16 cellular contexts compared by ENCODE assay signal in the genomic region with DNA sequence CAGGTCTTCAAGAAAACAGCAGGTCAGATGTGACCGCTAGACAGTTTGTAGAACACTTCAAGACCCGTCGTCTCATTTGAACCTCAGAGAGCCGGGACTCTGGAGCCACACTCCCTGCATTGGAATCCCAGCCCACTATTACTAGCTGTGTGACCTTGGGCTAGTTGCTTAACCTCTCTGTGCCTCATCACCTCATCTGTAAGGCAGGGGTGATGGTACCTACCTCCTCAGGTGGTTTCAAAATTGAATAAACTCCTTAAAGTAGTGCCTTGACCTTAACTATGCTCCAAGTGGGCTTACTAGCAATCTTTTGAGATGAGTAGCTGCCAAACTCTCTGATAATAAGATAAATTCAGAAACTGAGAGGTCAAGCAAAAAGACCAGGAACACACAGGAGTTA.
"Had no signal": no experiment of that assay in that cellular context is flagged by ENCODE, and none has a peak within 500 bp of the region (broad histone marks: within the 10 kb centered on the region; RNA-seq: fewer than 3 reads in every experiment).

No MANE protein-coding gene starts in this region.

- ATAC-seq: activated T-cell treated with anti-CD3 and anti-CD28 coated beads, Interleukin-2, amount 50 U/mL, for 72 hours; natural killer cell had no signal

- H3K9me3 ChIP-seq: left lung, right lobe of liver, tibial nerve, uterus had no signal

- DNase-seq: activated CD4-positive, alpha-beta T cell treated with anti-CD3 and anti-CD28 coated beads, Interleukin-2, amount 10 ng/mL, durations not matched to agents 24 days and 14 days; activated CD4-positive, CD25-positive, alpha-beta regulatory T cell; activated CD8-positive, alpha-beta memory T cell treated with anti-CD3 and anti-CD28 coated beads, Interleukin-2, amount 50 U/mL, for 48 hours; activated gamma-delta T cell; activated T-cell treated with anti-CD3 and anti-CD28 coated beads, Interleukin-2, amount 50 U/mL, for 72 hours; amniotic stem cell; central memory CD4-positive, alpha-beta T cell; effector CD8-positive, alpha-beta T cell; foreskin melanocyte; left lung; natural killer cell; stimulated activated CD4-positive, alpha-beta T cell treated with anti-CD3 and anti-CD28 coated beads, Interleukin-1b, Interleukin-23, amount 100 ng/mL, for 48 hours; uterus had no signal

- H3K36me3 ChIP-seq: uterus had no signal

- H3K4me3 ChIP-seq: coronary artery, left lung, right lobe of liver, tibial nerve, uterus had no signal

- H3K27me3 ChIP-seq: left lung, right lobe of liver, tibial nerve, uterus had no signal

- H3K4me1 ChIP-seq: left lung, right lobe of liver, uterus had no signal

- H3K27ac ChIP-seq: coronary artery, left lung, right lobe of liver, uterus had no signal
